ENCODE assay signal across 11 cellular contexts in the genomic region with DNA sequence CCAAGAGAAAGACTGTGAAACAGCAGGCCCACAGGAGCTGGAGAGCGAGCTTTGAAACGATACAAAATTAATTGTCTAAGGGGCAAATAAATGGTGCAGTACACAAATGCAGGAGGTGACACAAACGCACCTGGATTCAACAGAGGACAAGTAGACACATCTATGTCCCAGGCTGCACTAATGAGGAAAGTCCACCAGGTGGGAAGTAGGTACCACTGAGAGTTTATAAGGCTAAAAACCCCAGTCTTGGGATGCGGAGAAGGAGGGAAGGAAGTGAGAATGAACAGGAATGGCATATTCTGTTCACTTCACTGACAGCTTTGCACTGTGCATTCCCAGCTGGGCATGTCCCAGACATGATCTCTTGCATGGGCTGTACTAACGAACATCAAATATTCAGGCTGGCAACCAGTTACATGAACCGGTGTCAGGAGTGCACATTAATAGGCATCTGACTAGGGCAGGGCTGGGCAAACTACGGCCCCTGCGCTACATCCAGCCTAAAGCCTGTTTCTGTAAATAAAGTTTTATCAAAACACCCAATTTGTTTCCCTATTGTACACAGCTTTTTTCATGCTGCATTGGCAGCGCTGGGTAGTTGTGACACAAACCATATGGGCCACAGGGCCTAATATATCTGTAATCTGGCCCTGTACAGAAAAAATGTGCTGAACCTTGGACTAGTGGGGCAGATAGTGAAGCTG.
DNase-seq lines count a peak whose midpoint lies in the region; ATAC-seq and TF ChIP-seq lines count a peak whose summit lies in the region.
"Had no signal": no experiment of that assay in that cellular context is flagged by ENCODE, and none has a peak within 500 bp of the region (broad histone marks: within the 10 kb centered on the region; RNA-seq: fewer than 3 reads in every experiment).

No MANE protein-coding gene starts in this region.

- H3K36me3 ChIP-seq in cardiac muscle cell (no peaks in the 10 kb centered on the region), heart right ventricle (no peaks in the 10 kb centered on the region), mammary epithelial cell (ENCODE audit: insufficient read depth, low read length) (peaks cover 2% of the 10 kb centered on the region)
- H3K36me3 ChIP-seq: neural progenitor cell had no signal

- no peak overlapping the region for H3K4me3 ChIP-seq in cardiac muscle cell
- no peak overlapping the region for H3K4me3 ChIP-seq in heart right ventricle
- no peak overlapping the region for H3K4me3 ChIP-seq in mammary epithelial cell (replicated peaks in 1 of 3; ENCODE audit: insufficient read depth in 1 of 3, low read depth in 2 of 3, low read length in 3 of 3)
- H3K4me3 ChIP-seq: neural progenitor cell had no signal

- TF ChIP-seq CTCF in cardiac muscle cell (IDR thresholded peaks at IDR 0.05; ENCODE audit: low read depth, low read length), result no peak
- no peak for TF ChIP-seq CTCF in heart right ventricle (IDR thresholded peaks at IDR 0.05)
- peak; percentile 3 to 18 for TF ChIP-seq CTCF in mammary epithelial cell (conservative IDR thresholded peaks at IDR 0.05 in 1 of 2, IDR thresholded peaks at IDR 0.05 in 1 of 2; ENCODE audit: extremely low read depth in 1 of 2, insufficient read depth in 1 of 2, low read depth in 1 of 2, low read length in 2 of 2)
- no peak for TF ChIP-seq CTCF in Calu3 (IDR thresholded peaks at IDR 0.05; ENCODE audit: unreplicated experiment)

- peaks cover 92% of the 10 kb centered on the region for H3K79me2 ChIP-seq in mammary epithelial cell (ENCODE audit: insufficient read depth, low read length)

- dilution Hi-C loops in mammary epithelial cell (cut with HindIII; ENCODE audit: low sequenced_read_pairs), result no loop called here

- no peak overlapping the region for H2AFZ ChIP-seq in mammary epithelial cell (ENCODE audit: low read depth, low read length)
- H2AFZ ChIP-seq: neural progenitor cell had no signal

- peaks cover 26% of the 10 kb centered on the region for H3K36me3 Mint-ChIP-seq in Calu3 (ENCODE audit: insufficient read depth, unreplicated experiment)

- H3K4me1 Mint-ChIP-seq in Calu3 (ENCODE audit: low read depth, unreplicated experiment), result peaks cover 69% of the 10 kb centered on the region

- peak overlapping the region; percentile 62 for H3K27ac ChIP-seq in cardiac muscle cell
- H3K27ac ChIP-seq in heart right ventricle, result no peak overlapping the region
- H3K27ac ChIP-seq in mammary epithelial cell (ENCODE audit: insufficient read depth, low read depth, low read length), result peak overlapping the region; percentile 90
- H3K27ac ChIP-seq: neural progenitor cell had no signal

- no peak overlapping the region for H3K27ac Mint-ChIP-seq in Calu3 (ENCODE audit: unreplicated experiment)
- H3K27ac Mint-ChIP-seq: neural progenitor cell had no signal

- CTCF ChIA-PET in mammary epithelial cell (lab: Charles Lee; ENCODE audit: low non-redundant PET) (interaction anchor here (1.1 kb wide), 1 partner anchor 57 kb away, joined by 3 read pairs; no protein-coding TSS in a partner anchor), Calu3 (lab: Charles Lee) (interaction anchor here (0.6 kb wide), 1 partner anchor 38 kb away, joined by 5 read pairs; no protein-coding TSS in a partner anchor)

- no peaks in the 10 kb centered on the region for H4K20me1 ChIP-seq in mammary epithelial cell (ENCODE audit: insufficient read depth, low read length)

- no peak overlapping the region for H3K4me2 ChIP-seq in mammary epithelial cell (ENCODE audit: insufficient read depth, low read depth, low read length)
- H3K4me2 ChIP-seq: neural progenitor cell had no signal

- H3K9ac ChIP-seq in mammary epithelial cell (ENCODE audit: insufficient read depth, low read length), result peak overlapping the region; percentile 30
- H3K9ac ChIP-seq: neural progenitor cell had no signal

- in situ Hi-C loops in mammary epithelial cell (cut with MboI; ENCODE audit: low sequenced_read_pairs in 2 of 2), result no loop called here

- WGBS in heart right ventricle, 2 donors, result 85 to 88% methylated on average over 9 of the region's 9 CpGs
- 65% methylated on average over 9 of the region's 9 CpGs for WGBS in mammary epithelial cell (ENCODE audit: low coverage, missing lambda C conversion rate)

- H3K4me3 Mint-ChIP-seq in Calu3 (ENCODE audit: low read depth, unreplicated experiment), result no peak overlapping the region
- H3K4me3 Mint-ChIP-seq: neural progenitor cell had no signal

- H3K27me3 Mint-ChIP-seq in Calu3 (ENCODE audit: unreplicated experiment), result no peaks in the 10 kb centered on the region

- H3K4me1 ChIP-seq in cardiac muscle cell (ENCODE audit: low read depth) (peaks cover 27% of the 10 kb centered on the region), heart right ventricle (peaks cover 0 to 14% (median 4%) of the 10 kb centered on the region in 9 donors), mammary epithelial cell (ENCODE audit: insufficient read depth, low read length) (peaks cover 52% of the 10 kb centered on the region)

- ATAC-seq in heart right ventricle, result no peak
- no peak for ATAC-seq in HG02588 (IDR thresholded peaks at IDR 0.05; ENCODE audit: unreplicated experiment)

- H3K9me3 Mint-ChIP-seq in Calu3 (ENCODE audit: low read depth, unreplicated experiment), result no peaks in the 10 kb centered on the region

- intact Hi-C loops in heart right ventricle (cut with DNase I), result no loop called here
- intact Hi-C loops in mammary epithelial cell (cut with micrococcal nuclease), result loop anchor here (1.0 kb wide), 3 partner anchors 10 to 40 kb away; no protein-coding TSS in a partner anchor
- intact Hi-C loops in Calu3 (cut with micrococcal nuclease; ENCODE audit: unreplicated experiment), result no loop called here

- BruUV-seq in mammary epithelial cell (replicated peaks; lab: Mats Ljungman, UMichigan), result TSS peak; percentile 47
- BruUV-seq in Calu3 (replicated peaks; lab: Mats Ljungman, UMichigan), result no TSS peak

- peak in 1 of 2 donors; percentile 41 for DNase-seq in cardiac muscle cell (ENCODE audit: low read depth in 1 of 2, low spot score in 1 of 2)
- no peak for DNase-seq in heart right ventricle
- peak; percentile 63 for DNase-seq in mammary epithelial cell
- DNase-seq in islet precursor cell, result peak; percentile 45
- no peak for DNase-seq in Calu3
- DNase-seq in COR-L47 (lab: John Stamatoyannopoulos, UW), result no peak
- DNase-seq in NCI-H2107 (lab: John Stamatoyannopoulos, UW), result no peak
- DNase-seq: activated gamma-delta T cell treated with Interleukin-2 at 50 U/mL for 16 hours, left ventricle myocardium superior had no signal

- no peaks in the 10 kb centered on the region for H3K27me3 ChIP-seq in cardiac muscle cell
- no peaks in the 10 kb centered on the region for H3K27me3 ChIP-seq in heart right ventricle
- no peaks in the 10 kb centered on the region for H3K27me3 ChIP-seq in mammary epithelial cell (ENCODE audit: insufficient read depth, low read length)
- H3K27me3 ChIP-seq: neural progenitor cell had no signal

- H3K9me3 ChIP-seq in cardiac muscle cell (ENCODE audit: low read depth) (no peaks in the 10 kb centered on the region), heart right ventricle (peaks cover 0 to 5% (median 0%) of the 10 kb centered on the region in 11 donors), mammary epithelial cell (replicated peaks; ENCODE audit: insufficient read depth, low read length) (no peaks in the 10 kb centered on the region)

Comparison
In these comparisons a context has a peak if more than half of its experiments do, and no peak if none do; other contexts are left out.
1. H3K27ac ChIP-seq: peak in cardiac muscle cell (single experiment) and mammary epithelial cell (single experiment); none in heart right ventricle (0 of 10).
2. DNase-seq: peak in mammary epithelial cell (single experiment) and islet precursor cell (single experiment); none in heart right ventricle (0 of 2), Calu3 (single experiment), COR-L47 (single experiment) and NCI-H2107 (single experiment).
3. CTCF ChIP-seq: peak in mammary epithelial cell (2 of 2); none in cardiac muscle cell (single experiment), heart right ventricle (0 of 9) and Calu3 (single experiment).